16 cellular contexts compared by ENCODE assay signal in genomic region chr2:189639003-189639609, GRCh38.
"Had no signal": no experiment of that assay in that cellular context is flagged by ENCODE, and none has a peak within 500 bp of the region (broad histone marks: within the 10 kb centered on the region; RNA-seq: fewer than 3 reads in every experiment).

No MANE protein-coding gene starts in this region.

- ATAC-seq: naive thymus-derived CD4-positive, alpha-beta T cell; stimulated activated memory B cell treated with anti-CD40 and anti-IgM and Interleukin-4, amounts not matched to agents 10 μg/mL and 1 μg/mL and 100 μg/mL, for 72 hours had no signal

- H3K9me3 ChIP-seq: lower lobe of right lung had no signal

- DNase-seq: activated CD4-positive, alpha-beta T cell treated with anti-CD3 and anti-CD28 coated beads, Interleukin-2, amount 50 U/mL, for 4 hours; activated CD4-positive, CD25-positive, alpha-beta regulatory T cell treated with anti-CD3 and anti-CD28 coated beads, Interleukin-2, amount 50 U/mL, for 72 hours; activated CD8-positive, alpha-beta memory T cell treated with anti-CD3 and anti-CD28 coated beads, Interleukin-2, amount 50 U/mL, for 48 hours; activated naive CD4-positive, alpha-beta T cell treated with anti-CD3 and anti-CD28 coated beads for 36 hours; effector CD8-positive, alpha-beta T cell; hippocampal formation; lower lobe of right lung; midbrain; naive thymus-derived CD4-positive, alpha-beta T cell; posterior cingulate gyrus; substantia nigra; SW 1271 had no signal

- H3K27ac ChIP-seq: epithelial cell of prostate, lower lobe of right lung, skin epidermis had no signal

- H3K4me3 ChIP-seq: lower lobe of right lung, skin epidermis had no signal

- H3K4me1 ChIP-seq: lower lobe of right lung had no signal

- H3K36me3 ChIP-seq: lower lobe of right lung had no signal

- FAIRE-seq: colon had no signal
